ENCODE assay signal across 21 cellular contexts in genomic region chr2:122322815-122323214, GRCh38.
"Had no signal": no experiment of that assay in that cellular context is flagged by ENCODE, and none has a peak within 500 bp of the region (broad histone marks: within the 10 kb centered on the region; RNA-seq: fewer than 3 reads in every experiment).

No MANE protein-coding gene starts in this region.

- H3K9me3 ChIP-seq: neutrophil, upper lobe of left lung, uterus had no signal

- H3K9me3 Mint-ChIP-seq: nephron progenitor cell had no signal

- H3K36me3 ChIP-seq: heart left ventricle, neutrophil, spleen, upper lobe of left lung, uterus had no signal

- H3K4me1 ChIP-seq: heart left ventricle, spleen, upper lobe of left lung, uterus had no signal

- H3K27me3 ChIP-seq: neutrophil, spleen, upper lobe of left lung, uterus had no signal

- H3K27ac Mint-ChIP-seq: naive thymus-derived CD4-positive, alpha-beta T cell; nephron progenitor cell had no signal

- H3K36me3 Mint-ChIP-seq: naive thymus-derived CD4-positive, alpha-beta T cell had no signal

- FAIRE-seq: colon, frontal cortex, islet of Langerhans had no signal

- H3K4me3 ChIP-seq: heart left ventricle, spleen, upper lobe of left lung, uterus had no signal

- DNase-seq: dermis blood vessel endothelial cell; effector CD4-positive, alpha-beta T cell; hippocampal formation; kidney glomerular epithelial cell; naive thymus-derived CD4-positive, alpha-beta T cell; nephron progenitor cell; posterior cingulate gyrus; spleen; stimulated activated CD4-positive, alpha-beta T cell treated with anti-CD3 and anti-CD28 coated beads, Interleukin-15, amount 100 ng/mL, for 24 hours; stimulated activated CD4-positive, alpha-beta T cell treated with anti-CD3 and anti-CD28 coated beads, Interleukin-1b, Interleukin-23, amount 100 ng/mL, for 48 hours; stimulated activated CD4-positive, alpha-beta T cell treated with anti-CD3 and anti-CD28 coated beads, Interleukin-4, amount 100 ng/mL, for 24 hours; stimulated activated naive CD4-positive, alpha-beta T cell; upper lobe of left lung; uterus had no signal

- H3K4me1 Mint-ChIP-seq: naive thymus-derived CD4-positive, alpha-beta T cell; nephron progenitor cell had no signal

- ATAC-seq: esophagus mucosa; heart left ventricle; naive thymus-derived CD4-positive, alpha-beta T cell; sciatic nerve had no signal

- H3K4me3 Mint-ChIP-seq: naive thymus-derived CD4-positive, alpha-beta T cell; nephron progenitor cell had no signal

- H3K27ac ChIP-seq: heart left ventricle, neutrophil, spleen, upper lobe of left lung, uterus had no signal
